Comparison of ENCODE assay signal across 8 cellular contexts in genomic region chr20:35619196-35620095, GRCh38. TPM values are rescaled to one million over a fixed set of nuclear protein-coding genes. Genes with fewer than 3 reads are reported as not detected.
A peak's percentile ranks its signal among the peaks of the same experiment; 100 is the strongest.
DNase-seq lines count a peak whose midpoint lies in the region; ATAC-seq lines count a peak whose summit lies in the region.

No MANE protein-coding gene starts in this region.

- 5 to 6% methylated on average over 49 of the region's 49 CpGs for WGBS in ectodermal cell, 2 experiments
- WGBS in mesenchymal stem cell = 6% methylated on average over 44 of the region's 49 CpGs

- no peak overlapping the region for H2BK5ac ChIP-seq in mesenchymal stem cell (ENCODE audit: low read depth, low read length, poor library complexity, severe bottlenecking)

- no peak overlapping the region for H2BK120ac ChIP-seq in mesenchymal stem cell (ENCODE audit: low read depth, low read length)

- no peaks in the 10 kb centered on the region for H3K9me3 ChIP-seq in ectodermal cell (ENCODE audit: control insufficient read depth, low read length)
- no peaks in the 10 kb centered on the region for H3K9me3 ChIP-seq in mesenchymal stem cell (ENCODE audit: control insufficient read depth, low read length)

- peak overlapping the region; percentile 11 for H3K9ac ChIP-seq in mesenchymal stem cell (ENCODE audit: low read length)

- H2AK5ac ChIP-seq in mesenchymal stem cell (ENCODE audit: low read length, severe bottlenecking) = no peak overlapping the region

- H3K4me1 ChIP-seq in ectodermal cell (ENCODE audit: control insufficient read depth, insufficient read depth, low read length) = peaks cover 12% of the 10 kb centered on the region
- H3K4me1 ChIP-seq in mesenchymal stem cell (ENCODE audit: control insufficient read depth, insufficient read depth, low read depth, low read length) = peaks cover 31% of the 10 kb centered on the region

- no peaks in the 10 kb centered on the region for H3K36me3 ChIP-seq in ectodermal cell (ENCODE audit: control insufficient read depth, insufficient read depth, low read length)
- peaks cover 10 to 14% of the 10 kb centered on the region in 2 experiments for H3K36me3 ChIP-seq in mesenchymal stem cell (ENCODE audit: control insufficient read depth in 1 of 2, insufficient read depth in 2 of 2, low read depth in 1 of 2, low read length in 2 of 2)

- H3K4me3 ChIP-seq in ectodermal cell (ENCODE audit: insufficient read depth, low read depth, low read length) = peak overlapping the region; percentile 41
- peak overlapping the region; percentile 62 to 78 for H3K4me3 ChIP-seq in mesenchymal stem cell (ENCODE audit: insufficient read depth in 1 of 2, low read depth in 1 of 2, low read length in 2 of 2)

- peak overlapping the region; percentile 40 for H3K27ac ChIP-seq in ectodermal cell (ENCODE audit: insufficient read depth, low read depth, low read length, poor library complexity, severe bottlenecking)
- H3K27ac ChIP-seq in mesenchymal stem cell (ENCODE audit: low read length, poor library complexity, severe bottlenecking) = peak overlapping the region; percentile 27

- H3K4me2 ChIP-seq in mesenchymal stem cell (ENCODE audit: low read length, poor library complexity, severe bottlenecking) = peak overlapping the region; percentile 94

- no peak overlapping the region for H3K4ac ChIP-seq in mesenchymal stem cell (ENCODE audit: low read depth in 1 of 2, low read length in 2 of 2)

- H4K8ac ChIP-seq in mesenchymal stem cell (ENCODE audit: low read length) = peak overlapping the region; percentile 82

- H3K27me3 ChIP-seq in ectodermal cell (ENCODE audit: control insufficient read depth, insufficient read depth, low read length, poor library complexity, severe bottlenecking) (peaks cover 30% of the 10 kb centered on the region), mesenchymal stem cell (ENCODE audit: control insufficient read depth in 1 of 2, insufficient read depth in 1 of 2, low read length in 2 of 2) (no peaks in the 10 kb centered on the region)

- DNase-seq in NCI-H1436 (lab: John Stamatoyannopoulos, UW) (peak; percentile 62), NCI-H1436 treated with DMSO at 0.1 percent for 48 hours (lab: John Stamatoyannopoulos, UW) (no peak), NCI-H510A treated with DMSO at 0.1 percent for 48 hours (lab: John Stamatoyannopoulos, UW) (peak; percentile 95), mesenchymal stem cell (peak; percentile 87)
- peak; percentile 59 to 60 for DNase-seq in activated CD4-positive, alpha-beta T cell treated with anti-CD3 and anti-CD28 coated beads, Interleukin-2, amount 50 U/mL, for 24 hours (ENCODE audit: low read depth in 1 of 2, low spot score in 1 of 2)
- DNase-seq in stimulated activated CD8-positive, alpha-beta memory T cell treated with anti-CD3 and anti-CD28 coated beads, Interleukin-12 subunit alpha, Interleukin-12 subunit beta, amount 100 ng/mL, for 4 hours (ENCODE audit: low read depth) = peak; percentile 52

- no peak overlapping the region for H4K91ac ChIP-seq in mesenchymal stem cell (ENCODE audit: low read length)

- no peak overlapping the region for H2BK15ac ChIP-seq in mesenchymal stem cell (ENCODE audit: low read depth, poor library complexity, severe bottlenecking)

- ATAC-seq in HG03108 (IDR thresholded peaks at IDR 0.05; ENCODE audit: unreplicated experiment) = peak; percentile 33

- peaks cover 8% of the 10 kb centered on the region for H3K79me1 ChIP-seq in mesenchymal stem cell (replicated peaks; ENCODE audit: low read length, poor library complexity, severe bottlenecking)

- peak overlapping the region; percentile 55 for H2AFZ ChIP-seq in mesenchymal stem cell (ENCODE audit: low read depth, low read length)

- no peak overlapping the region for H2BK12ac ChIP-seq in mesenchymal stem cell (ENCODE audit: low read length in 2 of 2)

- H3K18ac ChIP-seq in mesenchymal stem cell (ENCODE audit: low read depth in 1 of 2, low read length in 2 of 2) = peak overlapping the region in 1 of 2 experiments; percentile 76

- no peak overlapping the region for H3K23ac ChIP-seq in mesenchymal stem cell (ENCODE audit: low read length in 2 of 2)

- no peak overlapping the region for H3K14ac ChIP-seq in mesenchymal stem cell (ENCODE audit: low read length in 2 of 2)

RNA-seq across cellular contexts. Expression of gene SPAG4, which starts 3.8 kb away (rescaled TPM):
- polyA plus RNA-seq in ectodermal cell (2013, experiment 1 of 4) = 2.6 TPM
- polyA plus RNA-seq in ectodermal cell (2013, experiment 2 of 4) = 3.6 TPM
- 3.7 TPM for polyA plus RNA-seq in ectodermal cell (2013, experiment 3 of 4)
- 3.7 TPM for polyA plus RNA-seq in ectodermal cell (2013, experiment 4 of 4)
- 4.6 TPM for polyA plus RNA-seq in mesenchymal stem cell (2013, experiment 1 of 2)
- 4.9 TPM for polyA plus RNA-seq in mesenchymal stem cell (2013, experiment 2 of 2)

RNA-seq across cellular contexts. Expression of gene CPNE1, which starts 45.3 kb away (rescaled TPM):
- polyA plus RNA-seq in ectodermal cell (2013, experiment 1 of 4) = 358 TPM
- polyA plus RNA-seq in ectodermal cell (2013, experiment 2 of 4) = 299 TPM
- polyA plus RNA-seq in ectodermal cell (2013, experiment 3 of 4) = 299 TPM
- polyA plus RNA-seq in ectodermal cell (2013, experiment 4 of 4) = 311 TPM
- 94.1 TPM for polyA plus RNA-seq in mesenchymal stem cell (2013, experiment 1 of 2)
- polyA plus RNA-seq in mesenchymal stem cell (2013, experiment 2 of 2) = 94.1 TPM

RNA-seq across cellular contexts. Expression of gene RBM12, which starts 45.3 kb away (rescaled TPM):
- 111 TPM for polyA plus RNA-seq in ectodermal cell (2013, experiment 1 of 4)
- polyA plus RNA-seq in ectodermal cell (2013, experiment 2 of 4) = 161 TPM
- polyA plus RNA-seq in ectodermal cell (2013, experiment 3 of 4) = 99.7 TPM
- 130 TPM for polyA plus RNA-seq in ectodermal cell (2013, experiment 4 of 4)
- polyA plus RNA-seq in mesenchymal stem cell (2013, experiment 1 of 2) = 68.0 TPM
- polyA plus RNA-seq in mesenchymal stem cell (2013, experiment 2 of 2) = 69.0 TPM
